Comparison of ENCODE assay signal across 12 cellular contexts in the genomic region with DNA sequence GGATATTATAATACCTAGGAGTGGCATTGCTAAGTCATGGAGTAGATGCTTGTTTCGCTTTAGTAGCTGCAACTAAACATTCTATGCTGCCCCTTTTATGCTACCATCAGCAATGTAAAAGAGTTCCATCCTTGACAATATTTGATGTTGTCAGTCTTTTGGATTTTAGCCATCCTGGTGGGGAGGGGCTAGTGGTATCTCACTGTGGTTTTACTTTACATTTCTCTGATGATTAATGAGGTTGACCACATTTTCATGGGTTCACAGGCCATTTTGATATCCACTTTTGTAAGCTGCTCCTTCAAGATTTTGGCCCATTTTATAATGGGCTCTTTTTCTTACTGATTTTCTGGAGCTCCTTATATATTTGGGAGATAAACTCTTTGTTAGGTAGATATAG. TPM values are rescaled to one million over a fixed set of nuclear protein-coding genes. Genes with fewer than 3 reads are reported as not detected.
DNase-seq lines count a peak whose midpoint lies in the region; TF ChIP-seq lines count a peak whose summit lies in the region.
"Had no signal": no experiment of that assay in that cellular context is flagged by ENCODE, and none has a peak within 500 bp of the region (broad histone marks: within the 10 kb centered on the region; RNA-seq: fewer than 3 reads in every experiment).

No MANE protein-coding gene starts in this region.

- no peak overlapping the region for H4K5ac ChIP-seq in mesendoderm (ENCODE audit: low read length)

- H3K27me3 ChIP-seq in mesendoderm (ENCODE audit: insufficient read depth, low read length, poor library complexity) = no peaks in the 10 kb centered on the region
- 0 out of 2 replicates have a peak, but pooled peaks cover 4% of the 10 kb centered on the region for H3K27me3 ChIP-seq in BE2C

- H2AK5ac ChIP-seq in mesendoderm (ENCODE audit: low read length) = no peak overlapping the region

- H3K36me3 Mint-ChIP-seq in CD14-positive monocyte = peaks cover 0 to 4% of the 10 kb centered on the region in 2 donors
- H3K36me3 Mint-ChIP-seq: WTC11 had no signal

- H4K8ac ChIP-seq in mesendoderm (ENCODE audit: low read depth, low read length) = no peak overlapping the region

- no peak overlapping the region for H3K18ac ChIP-seq in mesendoderm (ENCODE audit: low read length)

- no peak overlapping the region for H2BK5ac ChIP-seq in mesendoderm (ENCODE audit: low read length)

- H3K27me3 Mint-ChIP-seq in CD14-positive monocyte (ENCODE audit: low read depth in 3 of 3) = peaks cover 14 to 22% (median 22%) of the 10 kb centered on the region in 3 donors

- intact Hi-C loops in CD14-positive monocyte (cut with micrococcal nuclease) = loop anchor here in 1 of 2 donors (1.0 to 10.0 kb wide), 4 partner anchors 14 to 336 kb away; partner anchors contain the start of gene SUN2

- H3K4me1 ChIP-seq in mesendoderm (ENCODE audit: control insufficient read depth, low read depth, low read length) = no peaks in the 10 kb centered on the region
- H3K4me1 ChIP-seq in BE2C = no peaks in the 10 kb centered on the region
- H3K4me1 ChIP-seq: psoas muscle had no signal

- peaks cover 0 to 7% (median 3%) of the 10 kb centered on the region in 7 donors for H3K9me3 Mint-ChIP-seq in CD14-positive monocyte
- H3K9me3 Mint-ChIP-seq: CD4-positive, alpha-beta T cell; WTC11 had no signal

- DNase-seq in CD14-positive monocyte (ENCODE audit: low spot score) = no peak
- DNase-seq in GM12865 (ENCODE audit: low read depth) = peak; percentile 56
- DNase-seq in RPMI8226 = peak; percentile 75
- peak; percentile 22 for DNase-seq in islet precursor cell
- DNase-seq in mesendoderm = no peak
- DNase-seq in BE2C = no peak
- DNase-seq in DMS53 treated with DMSO at 0.1 percent for 48 hours (lab: John Stamatoyannopoulos, UW; ENCODE audit: unreplicated experiment) = no peak
- DNase-seq: CD4-positive, alpha-beta T cell; central memory CD4-positive, alpha-beta T cell; NCI-H1417; psoas muscle had no signal

- H3K79me1 ChIP-seq in mesendoderm (ENCODE audit: low read length) = no peaks in the 10 kb centered on the region

- no peak overlapping the region for H2BK120ac ChIP-seq in mesendoderm (ENCODE audit: low read depth, low read length)

- WGBS in mesendoderm (ENCODE audit: extremely low coverage, insufficient coverage, low lambda C conversion rate) = no CpG with 5 or more reads among the region's 1 CpG

- no peak overlapping the region for H3K4me2 ChIP-seq in mesendoderm (ENCODE audit: low read length)

- no peak overlapping the region for H3K9ac ChIP-seq in mesendoderm (ENCODE audit: low read length)

- no peaks in the 10 kb centered on the region for H3K79me2 ChIP-seq in mesendoderm (ENCODE audit: control insufficient read depth, insufficient read depth, low read length)

- no peak overlapping the region for H3K56ac ChIP-seq in mesendoderm (ENCODE audit: low read length)

- peak overlapping the region; percentile 70 to 74 for H3K4me3 Mint-ChIP-seq in CD14-positive monocyte
- H3K4me3 Mint-ChIP-seq: WTC11 had no signal

- H2BK15ac ChIP-seq in mesendoderm (replicated peaks; ENCODE audit: low read depth) = no peak overlapping the region

- no peak overlapping the region for H3K23ac ChIP-seq in mesendoderm (ENCODE audit: low read length)

- H3K4me1 Mint-ChIP-seq in CD14-positive monocyte = peaks cover 66% of the 10 kb centered on the region

- H3K4ac ChIP-seq in mesendoderm (ENCODE audit: low read depth, low read length) = no peak overlapping the region

- peak overlapping the region; percentile 97 to 99 (median 99) for H3K27ac Mint-ChIP-seq in CD14-positive monocyte
- H3K27ac Mint-ChIP-seq: CD4-positive, alpha-beta T cell; WTC11 had no signal

- H3K4me3 ChIP-seq in GM12865 (ENCODE audit: low read depth, low read length) = no peak overlapping the region
- H3K4me3 ChIP-seq in mesendoderm (ENCODE audit: low read length) = no peak overlapping the region
- H3K4me3 ChIP-seq in BE2C (ENCODE audit: low read depth, low read length) = no peak overlapping the region
- H3K4me3 ChIP-seq: psoas muscle had no signal

- H3K36me3 ChIP-seq in mesendoderm (ENCODE audit: control insufficient read depth, insufficient read depth, low read length) (no peaks in the 10 kb centered on the region), BE2C (no peaks in the 10 kb centered on the region)

- no peak for TF ChIP-seq CTCF in CD14-positive monocyte (IDR thresholded peaks at IDR 0.05)
- TF ChIP-seq CTCF in GM12865 (IDR thresholded peaks at IDR 0.05; ENCODE audit: insufficient read depth, low read depth, low read length, missing control alignments) = no peak
- TF ChIP-seq CTCF in BE2C (IDR thresholded peaks at IDR 0.05; ENCODE audit: low read depth, low read length) = no peak

- no peak overlapping the region for H3K27ac ChIP-seq in mesendoderm (ENCODE audit: low read depth, low read length)
- H3K27ac ChIP-seq: psoas muscle had no signal

- H3K9me3 ChIP-seq in BE2C = no peaks in the 10 kb centered on the region
- H3K9me3 ChIP-seq: psoas muscle had no signal

RNA-seq across cellular contexts. Expression of gene APOBEC3A, which starts 16.4 kb away (rescaled TPM):
- polyA plus RNA-seq in CD14-positive monocyte = 100 to 1,000 TPM; 233 to 247 TPM
- not detected for polyA plus RNA-seq in mesendoderm (2013, experiment 1 of 2)
- not detected for polyA plus RNA-seq in mesendoderm (2013, experiment 2 of 2)
- not detected for polyA plus RNA-seq in BE2C (2012; ENCODE audit: insufficient read depth, insufficient read length, low read depth)

RNA-seq across cellular contexts. Expression of gene APOBEC3B, which starts 41.2 kb away (rescaled TPM):
- 10 to 100 TPM in 1 of 2 donors, under 1 TPM in 1; 0.40 to 12.6 TPM for polyA plus RNA-seq in CD14-positive monocyte
- polyA plus RNA-seq in mesendoderm (2013, experiment 1 of 2) = 8.4 TPM
- 9.6 TPM for polyA plus RNA-seq in mesendoderm (2013, experiment 2 of 2)
- polyA plus RNA-seq in BE2C (2012; ENCODE audit: insufficient read depth, insufficient read length, low read depth) = 0.43 TPM

Comparison
In these comparisons a context has a peak if more than half of its experiments do, and no peak if none do; other contexts are left out.
1. DNase-seq: peak in GM12865 (single experiment), RPMI8226 (single experiment) and islet precursor cell (single experiment); none in CD14-positive monocyte (single experiment), mesendoderm (single experiment), BE2C (single experiment) and DMS53 treated with DMSO at 0.1 percent for 48 hours (single experiment).